In the genomic region with DNA sequence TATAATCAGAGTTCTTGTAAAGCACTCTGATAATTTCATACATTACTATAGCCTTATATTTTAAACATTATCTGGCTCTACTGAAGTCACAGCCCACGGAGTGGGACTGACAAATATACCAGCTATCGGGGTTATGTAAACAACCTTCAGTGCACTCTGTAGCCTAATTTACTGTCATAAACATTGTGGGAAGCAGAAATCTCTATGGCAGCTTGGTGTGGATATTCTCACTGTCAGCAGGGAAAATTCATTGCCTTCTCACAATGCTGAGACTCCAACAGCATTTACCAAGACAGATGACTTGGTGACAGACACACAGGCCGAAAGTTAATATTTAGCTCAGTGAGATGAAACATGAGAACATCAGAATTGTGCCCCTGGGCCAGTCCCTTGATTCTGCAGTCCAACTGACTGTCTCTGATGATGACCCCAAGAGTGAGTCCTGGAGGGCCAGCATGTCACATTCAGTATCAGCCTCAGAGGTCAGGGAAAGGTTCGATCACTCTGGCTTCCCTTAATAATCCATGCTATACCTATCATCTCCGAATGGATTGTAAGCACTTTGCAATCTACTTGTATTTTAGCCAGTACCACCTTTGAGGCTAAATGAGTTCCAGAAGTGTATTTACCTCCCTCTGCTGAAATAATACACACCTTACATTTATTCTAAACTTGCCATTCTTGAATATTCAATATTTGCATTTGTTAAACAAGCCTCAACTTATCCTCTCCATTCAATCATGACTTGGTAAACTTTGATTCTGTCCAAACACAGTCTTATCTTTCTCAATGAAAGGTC, we compare ENCODE assay signal across 17 cellular contexts.
DNase-seq lines count a peak whose midpoint lies in the region; ATAC-seq and TF ChIP-seq lines count a peak whose summit lies in the region.
"Had no signal": no experiment of that assay in that cellular context is flagged by ENCODE, and none has a peak within 500 bp of the region (broad histone marks: within the 10 kb centered on the region; RNA-seq: fewer than 3 reads in every experiment).

No MANE protein-coding gene starts in this region.

- no peak for TF ChIP-seq POLR2A in esophagus muscularis mucosa (IDR thresholded peaks at IDR 0.05; ENCODE audit: low read depth)

- WGBS in esophagus muscularis mucosa, result 39% methylated on average over 5 of the region's 5 CpGs

- no peak for TF ChIP-seq EP300 in esophagus muscularis mucosa (IDR thresholded peaks at IDR 0.05)

- TF ChIP-seq CTCF in nephron progenitor cell (IDR thresholded peaks at IDR 0.05) (no peak), esophagus muscularis mucosa (IDR thresholded peaks at IDR 0.05) (no peak)

- H3K4me1 Mint-ChIP-seq in nephron progenitor cell, result peaks cover 31% of the 10 kb centered on the region
- no peaks in the 10 kb centered on the region for H3K4me1 Mint-ChIP-seq in naive thymus-derived CD8-positive, alpha-beta T cell

- peak; percentile 35 for DNase-seq in H4 (ENCODE audit: low spot score)
- DNase-seq in LoVo (ENCODE audit: low spot score), result peak; percentile 50
- peak; percentile 26 for DNase-seq in fibroblast of peridontal ligament (ENCODE audit: extremely low read depth)
- peak; percentile 20 for DNase-seq in nephron progenitor cell
- no peak for DNase-seq in esophagus muscularis mucosa (ENCODE audit: extremely low spot score)
- DNase-seq in naive thymus-derived CD8-positive, alpha-beta T cell, result no peak
- DNase-seq: activated CD4-positive, alpha-beta T cell treated with anti-CD3 and anti-CD28 coated beads, Interleukin-2, amount 50 U/mL, for 4 hours; activated naive CD8-positive, alpha-beta T cell treated with anti-CD3 and anti-CD28 coated beads, Interleukin-2, amount 10 ng/mL, durations not matched to agents 7 days and 5 days; activated T-cell treated with anti-CD3 and anti-CD28 coated beads, Interleukin-2, amount 50 U/mL, for 4 hours; BE2C; hypothalamus; left lung; NCI-H2171 treated with DMSO at 0.1 percent for 48 hours had no signal

- no peak overlapping the region for H3K4me3 Mint-ChIP-seq in nephron progenitor cell
- no peak overlapping the region for H3K4me3 Mint-ChIP-seq in naive thymus-derived CD8-positive, alpha-beta T cell
- H3K4me3 Mint-ChIP-seq: activated naive CD8-positive, alpha-beta T cell treated with anti-CD3 and anti-CD28 coated beads, Interleukin-2, amount 10 ng/mL, durations not matched to agents 7 days and 5 days; activated T-cell treated with anti-CD3 and anti-CD28 coated beads, Interleukin-2, amount 50 U/mL, for 4 hours; natural killer cell treated with Interleukin-12 subunit alpha and Interleukin-12 subunit beta and Interleukin-15 and Interleukin-18, amount 100 ng/mL, for 72 hours had no signal

- no peaks in the 10 kb centered on the region for H3K36me3 ChIP-seq in esophagus muscularis mucosa
- H3K36me3 ChIP-seq: BE2C, left lung, right atrium auricular region, thoracic aorta had no signal

- POLR2A ChIA-PET in naive thymus-derived CD8-positive, alpha-beta T cell (lab: Charles Lee), result no interaction called here

- no peaks in the 10 kb centered on the region for H3K27me3 ChIP-seq in esophagus muscularis mucosa
- H3K27me3 ChIP-seq: BE2C, left lung, right atrium auricular region had no signal

- H3K4me3 ChIP-seq in esophagus muscularis mucosa, result no peak overlapping the region
- H3K4me3 ChIP-seq: left lung, right atrium auricular region, thoracic aorta had no signal

- peaks cover 23% of the 10 kb centered on the region for H3K9me3 Mint-ChIP-seq in nephron progenitor cell
- H3K9me3 Mint-ChIP-seq in naive thymus-derived CD8-positive, alpha-beta T cell, result peaks cover 0 to 9% (median 0%) of the 10 kb centered on the region in 9 donors
- H3K9me3 Mint-ChIP-seq: activated T-cell treated with anti-CD3 and anti-CD28 coated beads, Interleukin-2, amount 50 U/mL, for 4 hours had no signal

- H3K27me3 Mint-ChIP-seq in nephron progenitor cell (ENCODE audit: low read depth, poor library complexity), result peaks cover 4% of the 10 kb centered on the region
- H3K27me3 Mint-ChIP-seq in naive thymus-derived CD8-positive, alpha-beta T cell, result peaks cover 9 to 77% (median 28%) of the 10 kb centered on the region in 5 donors

- H3K36me3 Mint-ChIP-seq in nephron progenitor cell (ENCODE audit: low read depth), result peaks cover 24% of the 10 kb centered on the region
- H3K36me3 Mint-ChIP-seq in naive thymus-derived CD8-positive, alpha-beta T cell, result peaks cover 0 to 6% (median 0%) of the 10 kb centered on the region in 3 donors
- H3K36me3 Mint-ChIP-seq: activated naive CD8-positive, alpha-beta T cell treated with anti-CD3 and anti-CD28 coated beads, Interleukin-2, amount 10 ng/mL, durations not matched to agents 7 days and 5 days; natural killer cell treated with Interleukin-12 subunit alpha and Interleukin-12 subunit beta and Interleukin-15 and Interleukin-18, amount 100 ng/mL, for 72 hours had no signal

- no peak overlapping the region for H3K27ac ChIP-seq in esophagus muscularis mucosa (replicated peaks in 1 of 4)
- H3K27ac ChIP-seq: left lung, right atrium auricular region, thoracic aorta had no signal

- peaks cover 0 to 26% (median 8%) of the 10 kb centered on the region in 4 donors for H3K4me1 ChIP-seq in esophagus muscularis mucosa
- H3K4me1 ChIP-seq: BE2C, left lung, right atrium auricular region had no signal

- H3K27ac Mint-ChIP-seq in nephron progenitor cell, result peak overlapping the region; percentile 92
- no peak overlapping the region for H3K27ac Mint-ChIP-seq in naive thymus-derived CD8-positive, alpha-beta T cell
- H3K27ac Mint-ChIP-seq: activated naive CD8-positive, alpha-beta T cell treated with anti-CD3 and anti-CD28 coated beads, Interleukin-2, amount 10 ng/mL, durations not matched to agents 7 days and 5 days; natural killer cell treated with Interleukin-12 subunit alpha and Interleukin-12 subunit beta and Interleukin-15 and Interleukin-18, amount 100 ng/mL, for 72 hours had no signal

- no peak for ATAC-seq in HG02970 (IDR thresholded peaks at IDR 0.05; ENCODE audit: low FRiP score, unreplicated experiment)
- ATAC-seq in naive thymus-derived CD8-positive, alpha-beta T cell, result no peak
- ATAC-seq: activated T-cell treated with anti-CD3 and anti-CD28 coated beads, Interleukin-2, amount 50 U/mL, for 4 hours; left lung; natural killer cell treated with Interleukin-12 subunit alpha and Interleukin-12 subunit beta and Interleukin-15 and Interleukin-18, amount 100 ng/mL, for 72 hours had no signal

- H3K9me3 ChIP-seq in esophagus muscularis mucosa, result no peaks in the 10 kb centered on the region
- H3K9me3 ChIP-seq: BE2C, left lung, right atrium auricular region, thoracic aorta had no signal

- intact Hi-C loops in esophagus muscularis mucosa (cut with DNase I), result no loop called here

Comparison
In these comparisons a context has a peak if more than half of its experiments do, and no peak if none do; other contexts are left out.
1. DNase-seq: peak in H4 (single experiment), LoVo (single experiment), fibroblast of peridontal ligament (single experiment) and nephron progenitor cell (single experiment); none in esophagus muscularis mucosa (single experiment) and naive thymus-derived CD8-positive, alpha-beta T cell (0 of 10).